ENCODE assay signal across 7 cellular contexts in the genomic region with DNA sequence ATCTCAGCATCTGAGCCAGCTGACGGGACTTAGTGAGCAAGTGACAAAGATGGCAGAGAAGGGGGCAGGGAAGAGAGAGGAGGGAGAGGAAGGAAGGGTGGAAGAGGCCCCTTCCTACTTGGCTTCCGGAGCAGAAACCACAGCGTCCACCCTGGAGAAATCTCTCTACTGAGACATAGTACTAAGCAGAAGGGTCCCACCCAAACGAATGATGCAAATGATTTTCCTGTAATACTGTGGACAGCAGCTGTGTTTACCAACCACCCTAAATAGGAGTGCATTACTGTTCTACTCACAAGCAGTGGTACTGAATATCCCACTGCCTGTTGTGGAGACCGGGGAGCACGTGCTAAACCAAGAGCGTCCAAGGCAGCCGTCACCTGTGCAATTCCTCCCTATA. TPM values are rescaled to one million over a fixed set of nuclear protein-coding genes. Genes with fewer than 3 reads are reported as not detected.
DNase-seq lines count a peak whose midpoint lies in the region; ATAC-seq and TF ChIP-seq lines count a peak whose summit lies in the region.

No MANE protein-coding gene starts in this region.

- ATAC-seq in GM19372 (IDR thresholded peaks at IDR 0.05; ENCODE audit: low read depth, unreplicated experiment) (peak; percentile 71), HG03045 (IDR thresholded peaks at IDR 0.05; ENCODE audit: unreplicated experiment) (peak; percentile 84), sciatic nerve (peak; percentile 85)

- 75% methylated on average over 8 of the region's 8 CpGs for WGBS in prostate gland

- H3K36me3 Mint-ChIP-seq in T-helper 2 cell treated with Interferon-gamma antibody and Interleukin-4, amounts not matched to agents 5 μg/mL and 100 μg/mL, for 36 hours (ENCODE audit: low read depth), result no peaks in the 10 kb centered on the region

- DNase-seq in T-helper 2 cell treated with Interferon-gamma antibody and Interleukin-4, amounts not matched to agents 5 μg/mL and 100 μg/mL, for 36 hours (ENCODE audit: low spot score), result no peak
- DNase-seq in sciatic nerve (ENCODE audit: low spot score) (peak; percentile 61), prostate gland (ENCODE audit: low spot score) (no peak), uterus (no peak), NCI-H510A (lab: John Stamatoyannopoulos, UW) (no peak)

- H3K27ac Mint-ChIP-seq in T-helper 2 cell treated with Interferon-gamma antibody and Interleukin-4, amounts not matched to agents 5 μg/mL and 100 μg/mL, for 36 hours, result peak overlapping the region; percentile 68

- no peaks in the 10 kb centered on the region for H3K9me3 ChIP-seq in prostate gland
- no peaks in the 10 kb centered on the region for H3K9me3 ChIP-seq in uterus

- H3K4me3 ChIP-seq in prostate gland (no peak overlapping the region), uterus (no peak overlapping the region)

- H3K4me3 Mint-ChIP-seq in T-helper 2 cell treated with Interferon-gamma antibody and Interleukin-4, amounts not matched to agents 5 μg/mL and 100 μg/mL, for 36 hours, result peak overlapping the region; percentile 71

- no peaks in the 10 kb centered on the region for H3K9me3 Mint-ChIP-seq in T-helper 2 cell treated with Interferon-gamma antibody and Interleukin-4, amounts not matched to agents 5 μg/mL and 100 μg/mL, for 36 hours

- no peak overlapping the region for H3K27ac ChIP-seq in prostate gland
- no peak overlapping the region for H3K27ac ChIP-seq in uterus

- peaks cover 21% of the 10 kb centered on the region for H3K4me1 Mint-ChIP-seq in T-helper 2 cell treated with Interferon-gamma antibody and Interleukin-4, amounts not matched to agents 5 μg/mL and 100 μg/mL, for 36 hours (ENCODE audit: low read depth)

- no peak for TF ChIP-seq CTCF in prostate gland (IDR thresholded peaks at IDR 0.05)
- no peak for TF ChIP-seq CTCF in uterus (IDR thresholded peaks at IDR 0.05)

- intact Hi-C loops in sciatic nerve (cut with DNase I) (no loop called here), prostate gland (cut with DNase I) (no loop called here), uterus (cut with DNase I; ENCODE audit: low total_unique reads) (no loop called here)

- H3K27me3 ChIP-seq in prostate gland (replicated peaks; ENCODE audit: insufficient read depth) (no peaks in the 10 kb centered on the region), uterus (no peaks in the 10 kb centered on the region)

- H3K27me3 Mint-ChIP-seq in T-helper 2 cell treated with Interferon-gamma antibody and Interleukin-4, amounts not matched to agents 5 μg/mL and 100 μg/mL, for 36 hours (ENCODE audit: low read depth), result no peaks in the 10 kb centered on the region

- H3K4me1 ChIP-seq in prostate gland (replicated peaks) (no peaks in the 10 kb centered on the region), uterus (no peaks in the 10 kb centered on the region)

- H3K36me3 ChIP-seq in prostate gland, result no peaks in the 10 kb centered on the region
- H3K36me3 ChIP-seq in uterus, result no peaks in the 10 kb centered on the region

- TF ChIP-seq POLR2A in prostate gland (IDR thresholded peaks at IDR 0.05), result no peak
- no peak for TF ChIP-seq POLR2A in uterus (IDR thresholded peaks at IDR 0.05)

RNA-seq across cellular contexts. Expression of a gene that starts 29.4 kb away (rescaled TPM):
- total RNA-seq in sciatic nerve, result 0.62 TPM
- total RNA-seq in prostate gland, result under 1 TPM in 1 of 2 donors, not detected in 1; 0.91 TPM
- 1 to 10 TPM; 1.0 to 2.5 (median 2.1) TPM for total RNA-seq in uterus
